14 cellular contexts compared by ENCODE assay signal in genomic region chr7:157604661-157605381, GRCh38.
DNase-seq lines count a peak whose midpoint lies in the region; ATAC-seq and TF ChIP-seq lines count a peak whose summit lies in the region.
"Had no signal": no experiment of that assay in that cellular context is flagged by ENCODE, and none has a peak within 500 bp of the region (broad histone marks: within the 10 kb centered on the region; RNA-seq: fewer than 3 reads in every experiment).

No MANE protein-coding gene starts in this region.

- intact Hi-C loops in upper lobe of right lung (cut with DNase I): no loop called here

- H3K4me3 ChIP-seq in neuronal stem cell (ENCODE audit: low read length in 2 of 2) (no peak overlapping the region), upper lobe of right lung (no peak overlapping the region)
- H3K4me3 ChIP-seq: GM12878 had no signal

- H2BK120ac ChIP-seq in neuronal stem cell (ENCODE audit: low read depth, low read length): no peak overlapping the region

- no peak overlapping the region for H3K4ac ChIP-seq in neuronal stem cell (ENCODE audit: low read length)

- ATAC-seq in upper lobe of right lung (no peak), HG03457 (IDR thresholded peaks at IDR 0.05; ENCODE audit: unreplicated experiment) (no peak), GM19324 (IDR thresholded peaks at IDR 0.05; ENCODE audit: low FRiP score, unreplicated experiment) (no peak), HG03045 (IDR thresholded peaks at IDR 0.05; ENCODE audit: unreplicated experiment) (no peak)
- ATAC-seq: GM12878 had no signal

- peaks cover 5% of the 10 kb centered on the region for H3K4me1 Mint-ChIP-seq in activated naive CD4-positive, alpha-beta T cell treated with anti-CD3 and anti-CD28 coated beads, Interleukin-2, amount 50 U/mL, for 24 hours
- H3K4me1 Mint-ChIP-seq in activated naive CD4-positive, alpha-beta T cell treated with anti-CD3 and anti-CD28 coated beads, Interleukin-2, amount 10 ng/mL, durations not matched to agents 7 days and 5 days: peaks cover 2% of the 10 kb centered on the region
- H3K4me1 Mint-ChIP-seq in chondrocyte (ENCODE audit: low read depth): no peaks in the 10 kb centered on the region
- H3K4me1 Mint-ChIP-seq: H9 had no signal

- peaks cover 21 to 97% of the 10 kb centered on the region in 2 donors for H3K36me3 ChIP-seq in neuronal stem cell (replicated peaks in 1 of 2; ENCODE audit: control insufficient read depth in 2 of 2, insufficient read depth in 2 of 2, low read length in 2 of 2)
- no peaks in the 10 kb centered on the region for H3K36me3 ChIP-seq in upper lobe of right lung

- no peaks in the 10 kb centered on the region for H3K36me3 Mint-ChIP-seq in activated naive CD4-positive, alpha-beta T cell treated with anti-CD3 and anti-CD28 coated beads, Interleukin-2, amount 50 U/mL, for 24 hours
- no peaks in the 10 kb centered on the region for H3K36me3 Mint-ChIP-seq in activated naive CD4-positive, alpha-beta T cell treated with anti-CD3 and anti-CD28 coated beads, Interleukin-2, amount 10 ng/mL, durations not matched to agents 7 days and 5 days
- no peaks in the 10 kb centered on the region for H3K36me3 Mint-ChIP-seq in chondrocyte (ENCODE audit: low read depth)
- H3K36me3 Mint-ChIP-seq: CD4-positive, CD25-positive, alpha-beta regulatory T cell had no signal

- H3K9me3 Mint-ChIP-seq in activated naive CD4-positive, alpha-beta T cell treated with anti-CD3 and anti-CD28 coated beads, Interleukin-2, amount 50 U/mL, for 24 hours: no peaks in the 10 kb centered on the region
- H3K9me3 Mint-ChIP-seq in activated naive CD4-positive, alpha-beta T cell treated with anti-CD3 and anti-CD28 coated beads, Interleukin-2, amount 10 ng/mL, durations not matched to agents 7 days and 5 days: no peaks in the 10 kb centered on the region
- no peaks in the 10 kb centered on the region for H3K9me3 Mint-ChIP-seq in chondrocyte (ENCODE audit: low read depth)
- H3K9me3 Mint-ChIP-seq: H9 had no signal

- no peak overlapping the region for H2BK12ac ChIP-seq in neuronal stem cell (ENCODE audit: low read length)

- H3K4me1 ChIP-seq in neuronal stem cell (ENCODE audit: control insufficient read depth in 2 of 2, insufficient read depth in 1 of 2, low read depth in 1 of 2, low read length in 2 of 2) (peaks cover 0 to 1% of the 10 kb centered on the region in 2 donors), upper lobe of right lung (no peaks in the 10 kb centered on the region)

- H3K79me1 ChIP-seq in neuronal stem cell (ENCODE audit: low read depth, low read length): peaks cover 5% of the 10 kb centered on the region

- no CpG with 5 or more reads among the region's 21 CpGs for WGBS in neuronal stem cell (ENCODE audit: extremely low coverage in 2 of 2, insufficient read length in 2 of 2, insufficient replicate concordance in 1 of 2), 2 donors

- no peaks in the 10 kb centered on the region for H3K27me3 Mint-ChIP-seq in activated naive CD4-positive, alpha-beta T cell treated with anti-CD3 and anti-CD28 coated beads, Interleukin-2, amount 50 U/mL, for 24 hours
- peaks cover 44% of the 10 kb centered on the region for H3K27me3 Mint-ChIP-seq in activated naive CD4-positive, alpha-beta T cell treated with anti-CD3 and anti-CD28 coated beads, Interleukin-2, amount 10 ng/mL, durations not matched to agents 7 days and 5 days
- peaks cover 4% of the 10 kb centered on the region for H3K27me3 Mint-ChIP-seq in chondrocyte (ENCODE audit: low read depth)

- peak overlapping the region; percentile 89 for H3K18ac ChIP-seq in neuronal stem cell (ENCODE audit: low read length)

- H2BK5ac ChIP-seq in neuronal stem cell (ENCODE audit: low read length): peak overlapping the region; percentile 76

- no peak for TF ChIP-seq CTCF in chondrocyte (IDR thresholded peaks at IDR 0.05)
- TF ChIP-seq CTCF in upper lobe of right lung (IDR thresholded peaks at IDR 0.05): no peak

- H3K27ac ChIP-seq in neuronal stem cell (replicated peaks; ENCODE audit: low read length) (no peak overlapping the region), upper lobe of right lung (no peak overlapping the region)
- H3K27ac ChIP-seq: 22Rv1, HL-60 had no signal

- H2BK15ac ChIP-seq in neuronal stem cell (ENCODE audit: low read length): no peak overlapping the region

- no peak overlapping the region for H2AFZ ChIP-seq in neuronal stem cell (ENCODE audit: low read length)

- no peak overlapping the region for H4K91ac ChIP-seq in neuronal stem cell (ENCODE audit: low read depth, low read length, poor library complexity)

- peak overlapping the region; percentile 65 for H3K23ac ChIP-seq in neuronal stem cell (ENCODE audit: low read depth, low read length, poor library complexity)

- no peak overlapping the region for H3K4me2 ChIP-seq in neuronal stem cell (ENCODE audit: insufficient read depth, low read length, poor library complexity, severe bottlenecking)

- H2AK5ac ChIP-seq in neuronal stem cell (ENCODE audit: low read depth, low read length): peak overlapping the region; percentile 49

- H3K27ac Mint-ChIP-seq in activated naive CD4-positive, alpha-beta T cell treated with anti-CD3 and anti-CD28 coated beads, Interleukin-2, amount 50 U/mL, for 24 hours: peak overlapping the region; percentile 47
- H3K27ac Mint-ChIP-seq in activated naive CD4-positive, alpha-beta T cell treated with anti-CD3 and anti-CD28 coated beads, Interleukin-2, amount 10 ng/mL, durations not matched to agents 7 days and 5 days: no peak overlapping the region
- H3K27ac Mint-ChIP-seq in chondrocyte (ENCODE audit: unreplicated experiment): no peak overlapping the region
- H3K27ac Mint-ChIP-seq: CD4-positive, CD25-positive, alpha-beta regulatory T cell; H9 had no signal

- H4K8ac ChIP-seq in neuronal stem cell (ENCODE audit: low read depth, low read length): no peak overlapping the region

- CTCF ChIA-PET in activated naive CD4-positive, alpha-beta T cell treated with anti-CD3 and anti-CD28 coated beads, Interleukin-2, amount 10 ng/mL, durations not matched to agents 7 days and 5 days (lab: Charles Lee): no interaction called here

- no peak for DNase-seq in activated naive CD4-positive, alpha-beta T cell treated with anti-CD3 and anti-CD28 coated beads, Interleukin-2, amount 10 ng/mL, durations not matched to agents 7 days and 5 days
- DNase-seq in chondrocyte (ENCODE audit: low spot score) (peak; percentile 92), neuronal stem cell (ENCODE audit: low spot score) (no peak), upper lobe of right lung (peak; percentile 41)
- DNase-seq: CD4-positive, CD25-positive, alpha-beta regulatory T cell; GOT3; H9 had no signal

- H3K9me3 ChIP-seq in neuronal stem cell (replicated peaks in 1 of 2; ENCODE audit: control insufficient read depth in 2 of 2, insufficient read depth in 1 of 2, low read depth in 1 of 2, low read length in 2 of 2) (no peaks in the 10 kb centered on the region), upper lobe of right lung (no peaks in the 10 kb centered on the region)

- peak overlapping the region; percentile 58 for H3K14ac ChIP-seq in neuronal stem cell (ENCODE audit: low read length)

- no peak overlapping the region for H3K4me3 Mint-ChIP-seq in activated naive CD4-positive, alpha-beta T cell treated with anti-CD3 and anti-CD28 coated beads, Interleukin-2, amount 50 U/mL, for 24 hours
- H3K4me3 Mint-ChIP-seq in activated naive CD4-positive, alpha-beta T cell treated with anti-CD3 and anti-CD28 coated beads, Interleukin-2, amount 10 ng/mL, durations not matched to agents 7 days and 5 days: no peak overlapping the region
- H3K4me3 Mint-ChIP-seq in chondrocyte (ENCODE audit: unreplicated experiment): no peak overlapping the region
- H3K4me3 Mint-ChIP-seq: CD4-positive, CD25-positive, alpha-beta regulatory T cell; H9 had no signal

- H3K27me3 ChIP-seq in neuronal stem cell (ENCODE audit: control insufficient read depth in 3 of 3, insufficient read depth in 3 of 3, low read depth in 1 of 3, low read length in 3 of 3) (no peaks in the 10 kb centered on the region), upper lobe of right lung (no peaks in the 10 kb centered on the region)

- no peak overlapping the region for H3K9ac ChIP-seq in neuronal stem cell (ENCODE audit: low read depth, low read length, poor library complexity)

Comparison
In these comparisons a context has a peak if more than half of its experiments do, and no peak if none do; other contexts are left out.
1. DNase-seq: peak in chondrocyte (single experiment) and upper lobe of right lung (single experiment); none in activated naive CD4-positive, alpha-beta T cell treated with anti-CD3 and anti-CD28 coated beads, Interleukin-2, amount 10 ng/mL, durations not matched to agents 7 days and 5 days (single experiment) and neuronal stem cell (single experiment).